In genomic region chr7:129053938-129054437, GRCh38 we compare ENCODE assay signal across 1 cellular context.
TF ChIP-seq lines count a peak whose summit lies in the region.

No MANE protein-coding gene starts in this region.

TF ChIP-seq in WTC11, 78 proteins besides CTCF, POLR2A, EP300 and RAD21 (continued from another document):
- TF ChIP-seq AR (CRISPR knock-in tag; IDR thresholded peaks at IDR 0.05) (no peak), FOXJ3 (CRISPR knock-in tag; IDR thresholded peaks at IDR 0.05; ENCODE audit: borderline replicate concordance) (no peak), TCF7 (CRISPR knock-in tag; IDR thresholded peaks at IDR 0.05; ENCODE audit: low read depth) (no peak), GTF2I (CRISPR knock-in tag; conservative IDR thresholded peaks at IDR 0.05) (no peak), PRRX2 (CRISPR knock-in tag; IDR thresholded peaks at IDR 0.05) (no peak), RELA (CRISPR knock-in tag; IDR thresholded peaks at IDR 0.05; ENCODE audit: borderline replicate concordance) (no peak), CBFB (CRISPR knock-in tag; IDR thresholded peaks at IDR 0.05; ENCODE audit: low read depth) (no peak)
- TF ChIP-seq, protein P1, sequence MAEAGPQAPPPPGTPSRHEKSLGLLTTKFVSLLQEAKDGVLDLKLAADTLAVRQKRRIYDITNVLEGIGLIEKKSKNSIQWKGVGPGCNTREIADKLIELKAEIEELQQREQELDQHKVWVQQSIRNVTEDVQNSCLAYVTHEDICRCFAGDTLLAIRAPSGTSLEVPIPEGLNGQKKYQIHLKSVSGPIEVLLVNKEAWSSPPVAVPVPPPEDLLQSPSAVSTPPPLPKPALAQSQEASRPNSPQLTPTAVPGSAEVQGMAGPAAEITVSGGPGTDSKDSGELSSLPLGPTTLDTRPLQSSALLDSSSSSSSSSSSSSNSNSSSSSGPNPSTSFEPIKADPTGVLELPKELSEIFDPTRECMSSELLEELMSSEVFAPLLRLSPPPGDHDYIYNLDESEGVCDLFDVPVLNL (CRISPR knock-in tag; IDR thresholded peaks at IDR 0.05; ENCODE audit: borderline replicate concordance, low read depth) = no peak
- TF ChIP-seq, protein P2, sequence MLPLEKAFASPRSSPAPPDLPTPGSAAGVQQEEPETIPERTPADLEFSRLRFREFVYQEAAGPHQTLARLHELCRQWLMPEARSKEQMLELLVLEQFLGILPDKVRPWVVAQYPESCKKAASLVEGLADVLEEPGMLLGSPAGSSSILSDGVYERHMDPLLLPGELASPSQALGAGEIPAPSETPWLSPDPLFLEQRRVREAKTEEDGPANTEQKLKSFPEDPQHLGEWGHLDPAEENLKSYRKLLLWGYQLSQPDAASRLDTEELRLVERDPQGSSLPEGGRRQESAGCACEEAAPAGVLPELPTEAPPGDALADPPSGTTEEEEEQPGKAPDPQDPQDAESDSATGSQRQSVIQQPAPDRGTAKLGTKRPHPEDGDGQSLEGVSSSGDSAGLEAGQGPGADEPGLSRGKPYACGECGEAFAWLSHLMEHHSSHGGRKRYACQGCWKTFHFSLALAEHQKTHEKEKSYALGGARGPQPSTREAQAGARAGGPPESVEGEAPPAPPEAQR (CRISPR knock-in tag; IDR thresholded peaks at IDR 0.05) = no peak
- TF ChIP-seq, protein P3, sequence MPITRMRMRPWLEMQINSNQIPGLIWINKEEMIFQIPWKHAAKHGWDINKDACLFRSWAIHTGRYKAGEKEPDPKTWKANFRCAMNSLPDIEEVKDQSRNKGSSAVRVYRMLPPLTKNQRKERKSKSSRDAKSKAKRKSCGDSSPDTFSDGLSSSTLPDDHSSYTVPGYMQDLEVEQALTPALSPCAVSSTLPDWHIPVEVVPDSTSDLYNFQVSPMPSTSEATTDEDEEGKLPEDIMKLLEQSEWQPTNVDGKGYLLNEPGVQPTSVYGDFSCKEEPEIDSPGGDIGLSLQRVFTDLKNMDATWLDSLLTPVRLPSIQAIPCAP (CRISPR knock-in tag; IDR thresholded peaks at IDR 0.05) = no peak
TF ChIP-seq in WTC11: peak in this region for 0.
